Comparison of ENCODE assay signal across 8 cellular contexts in genomic region chr12:64611430-64612286, GRCh38. TPM values are rescaled to one million over a fixed set of nuclear protein-coding genes. Genes with fewer than 3 reads are reported as not detected.
DNase-seq lines count a peak whose midpoint lies in the region; ATAC-seq and TF ChIP-seq lines count a peak whose summit lies in the region.

No MANE protein-coding gene starts in this region.

- peaks cover 0 to 17% of the 10 kb centered on the region in 2 donors for H3K36me3 ChIP-seq in left lung
- no peaks in the 10 kb centered on the region for H3K36me3 ChIP-seq in subcutaneous abdominal adipose tissue (ENCODE audit: control insufficient read depth in 5 of 5, insufficient read depth in 5 of 5, low read length in 5 of 5)

- no peaks in the 10 kb centered on the region for H3K9me3 ChIP-seq in left lung
- H3K9me3 ChIP-seq in subcutaneous abdominal adipose tissue (ENCODE audit: control insufficient read depth in 5 of 5, low read length in 5 of 5): no peaks in the 10 kb centered on the region

- DNase-seq in activated gamma-delta T cell treated with Interleukin-2 at 50 U/mL for 16 hours (peak; percentile 9), activated gamma-delta T cell (lab: John Stamatoyannopoulos, UW) (no peak), caudate nucleus (lab: John Stamatoyannopoulos, UW) (peak in 4 of 61 donors; percentile 8 to 35 (median 19)), left lung (peak in 1 of 2 donors; percentile 88)

- H3K4me1 ChIP-seq in left lung (peaks cover 7 to 67% of the 10 kb centered on the region in 2 donors), subcutaneous abdominal adipose tissue (ENCODE audit: control insufficient read depth in 5 of 5, insufficient read depth in 5 of 5, low read length in 5 of 5) (peaks cover 6 to 51% (median 47%) of the 10 kb centered on the region in 5 donors)

- intact Hi-C loops in left lung (cut with DNase I): loop anchor here in 1 of 2 donors (10.0 kb wide), 1 partner anchor 73 kb away; no protein-coding TSS in a partner anchor

- H3K9ac ChIP-seq in subcutaneous abdominal adipose tissue (ENCODE audit: low read length in 5 of 5): peak overlapping the region; percentile 83 to 95 (median 84)

- ATAC-seq in SK-N-SH treated with all-trans-retinoic acid at 6 μM for 48 hours (peak; percentile 37), left lung (peak; percentile 45), GM21723 (IDR thresholded peaks at IDR 0.05; ENCODE audit: unreplicated experiment) (no peak), HG02798 (IDR thresholded peaks at IDR 0.05; ENCODE audit: poor library complexity, unreplicated experiment) (no peak)

- H3K4me3 ChIP-seq in left lung: peak overlapping the region; percentile 76 to 96
- H3K4me3 ChIP-seq in subcutaneous abdominal adipose tissue (ENCODE audit: low read depth in 1 of 5, low read length in 5 of 5): peak overlapping the region; percentile 81 to 87 (median 85)

- TF ChIP-seq CTCF in left lung (IDR thresholded peaks at IDR 0.05): no peak

- H3K27ac ChIP-seq in caudate nucleus (ENCODE audit: low read depth, low read length) (peak overlapping the region; percentile 58), left lung (peak overlapping the region; percentile 93 to 99), subcutaneous abdominal adipose tissue (ENCODE audit: low read depth, low read length) (peak overlapping the region; percentile 94)

- H3K27me3 ChIP-seq in left lung (no peaks in the 10 kb centered on the region), subcutaneous abdominal adipose tissue (ENCODE audit: control insufficient read depth in 5 of 5, insufficient read depth in 4 of 5, low read length in 5 of 5) (no peaks in the 10 kb centered on the region)

TF ChIP-seq in SK-N-SH treated with all-trans-retinoic acid at 6 μM for 48 hours, 23 proteins besides CTCF, POLR2A, EP300 and RAD21:
- TF ChIP-seq CSDC2 (CRISPR knock-in tag; IDR thresholded peaks at IDR 0.05) (no peak), ESRRG (CRISPR knock-in tag; IDR thresholded peaks at IDR 0.05) (no peak), ZFP3 (CRISPR knock-in tag; IDR thresholded peaks at IDR 0.05) (no peak), PPARA (CRISPR knock-in tag; IDR thresholded peaks at IDR 0.05; ENCODE audit: borderline replicate concordance) (no peak), RARB (CRISPR knock-in tag; IDR thresholded peaks at IDR 0.05) (no peak), CREB5 (CRISPR knock-in tag; IDR thresholded peaks at IDR 0.05; ENCODE audit: low read depth) (no peak), POU6F1 (CRISPR knock-in tag; IDR thresholded peaks at IDR 0.05; ENCODE audit: borderline replicate concordance, low read depth) (no peak), SNAI2 (CRISPR knock-in tag; IDR thresholded peaks at IDR 0.05) (no peak), GLIS3 (CRISPR knock-in tag; IDR thresholded peaks at IDR 0.05) (no peak), TOX (CRISPR knock-in tag; IDR thresholded peaks at IDR 0.05; ENCODE audit: borderline replicate concordance) (no peak)

RNA-seq across cellular contexts. Expression of gene RASSF3, which starts 1.4 kb away (rescaled TPM):
- total RNA-seq in left lung: 10 to 100 TPM; 74.5 to 90.2 TPM

Comparison
In these comparisons a context has a peak if more than half of its experiments do, and no peak if none do; other contexts are left out.
1. ATAC-seq: peak in SK-N-SH treated with all-trans-retinoic acid at 6 μM for 48 hours (single experiment) and left lung (single experiment); none in GM21723 (single experiment) and HG02798 (single experiment).
2. Peak in every context shown above with its lines, with median percentiles within 50 percentile points of each other: H3K27ac ChIP-seq.